8 cellular contexts compared by ENCODE assay signal in the genomic region with DNA sequence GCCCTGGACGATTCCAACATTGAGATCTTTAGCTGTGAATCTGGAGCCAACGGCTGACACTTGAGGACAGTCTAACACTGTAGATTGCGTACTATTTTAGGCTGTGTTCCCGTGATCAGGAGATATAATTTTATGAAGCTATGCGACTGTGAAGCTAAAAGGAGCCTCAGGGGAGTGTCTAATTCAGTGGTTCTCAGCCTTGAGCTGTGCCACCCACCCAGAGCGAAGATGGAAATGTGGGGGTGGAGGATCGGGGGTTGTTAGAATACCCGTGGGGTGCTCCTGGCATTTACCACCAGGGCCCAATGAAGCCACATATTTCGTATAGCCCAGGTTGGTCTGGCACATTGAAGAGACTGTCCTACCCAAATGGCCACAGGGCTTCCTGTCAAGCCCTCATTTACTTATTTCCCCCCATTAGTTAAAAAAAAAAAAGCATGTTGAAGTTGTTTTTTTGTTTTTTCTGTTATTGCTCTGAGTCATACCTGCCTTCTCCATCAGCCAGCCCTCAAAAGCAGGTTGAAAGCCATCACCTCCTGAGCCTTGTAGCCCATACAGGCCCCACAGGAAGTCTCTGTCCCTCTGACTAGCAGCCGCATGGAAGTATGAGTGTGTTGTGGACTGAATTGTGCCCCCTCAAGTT.
A peak's percentile ranks its signal among the peaks of the same experiment; 100 is the strongest.
DNase-seq lines count a peak whose midpoint lies in the region; ATAC-seq lines count a peak whose summit lies in the region.

No MANE protein-coding gene starts in this region.

- peak; percentile 32 for ATAC-seq in GM18870 (IDR thresholded peaks at IDR 0.05; ENCODE audit: unreplicated experiment)
- ATAC-seq in HG02943 (IDR thresholded peaks at IDR 0.05; ENCODE audit: low read depth, unreplicated experiment) = peak; percentile 55

- DNase-seq in activated T-cell treated with anti-CD3 and anti-CD28 coated beads, Interleukin-2, amount 50 U/mL, for 48 hours = peak; percentile 66 to 70
- DNase-seq in putamen (ENCODE audit: low spot score) (peak; percentile 74), SKM-1 treated with dmso at 0.1 percent for 144 hours (lab: John Stamatoyannopoulos, UW; ENCODE audit: unreplicated experiment) (no peak), kidney glomerular epithelial cell (lab: John Stamatoyannopoulos, UW) (no peak), substantia nigra (lab: John Stamatoyannopoulos, UW) (no peak), Ammon's horn (ENCODE audit: low spot score) (no peak)

- H3K27ac ChIP-seq in substantia nigra (ENCODE audit: low read depth, low read length, poor library complexity, severe bottlenecking) = no peak overlapping the region

Comparison
In these comparisons a context has a peak if more than half of its experiments do, and no peak if none do; other contexts are left out.
1. DNase-seq: peak in activated T-cell treated with anti-CD3 and anti-CD28 coated beads, Interleukin-2, amount 50 U/mL, for 48 hours (2 of 2) and putamen (single experiment); none in SKM-1 treated with dmso at 0.1 percent for 144 hours (single experiment), kidney glomerular epithelial cell (single experiment), substantia nigra (0 of 49) and Ammon's horn (single experiment).